ENCODE assay signal across 8 cellular contexts in the genomic region with DNA sequence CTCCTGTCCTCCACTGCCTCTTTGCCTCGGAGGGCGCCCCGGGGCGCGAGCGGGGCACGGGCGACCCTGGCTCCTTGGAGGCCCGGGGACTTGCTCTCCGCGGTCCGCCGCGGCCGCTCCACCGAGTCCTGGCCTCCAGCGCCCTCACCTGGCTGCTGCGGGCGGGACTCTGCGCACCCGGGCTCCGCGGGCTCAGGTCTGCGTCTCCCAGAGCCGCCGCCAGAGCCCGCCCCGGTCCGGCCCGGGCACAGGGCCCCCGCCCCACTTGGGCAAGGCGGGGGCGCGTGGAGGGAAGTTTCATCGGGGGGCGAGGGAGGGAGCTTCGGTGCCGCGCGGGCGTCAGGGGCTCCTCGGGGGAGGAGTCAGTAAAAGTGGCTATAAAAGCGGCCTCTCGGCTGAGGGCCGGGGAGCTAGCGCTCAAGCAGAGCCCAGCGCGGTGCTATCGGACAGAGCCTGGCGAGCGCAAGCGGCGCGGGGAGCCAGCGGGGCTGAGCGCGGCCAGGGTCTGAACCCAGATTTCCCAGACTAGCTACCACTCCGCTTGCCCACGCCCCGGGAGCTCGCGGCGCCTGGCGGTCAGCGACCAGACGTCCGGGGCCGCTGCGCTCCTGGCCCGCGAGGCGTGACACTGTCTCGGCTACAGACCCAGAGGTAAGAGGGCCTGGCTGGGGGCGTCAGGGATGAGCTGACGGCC. TPM values are rescaled to one million over a fixed set of nuclear protein-coding genes. Genes with fewer than 3 reads are reported as not detected.
DNase-seq lines count a peak whose midpoint lies in the region; ATAC-seq and TF ChIP-seq lines count a peak whose summit lies in the region.

A gene with protein sequence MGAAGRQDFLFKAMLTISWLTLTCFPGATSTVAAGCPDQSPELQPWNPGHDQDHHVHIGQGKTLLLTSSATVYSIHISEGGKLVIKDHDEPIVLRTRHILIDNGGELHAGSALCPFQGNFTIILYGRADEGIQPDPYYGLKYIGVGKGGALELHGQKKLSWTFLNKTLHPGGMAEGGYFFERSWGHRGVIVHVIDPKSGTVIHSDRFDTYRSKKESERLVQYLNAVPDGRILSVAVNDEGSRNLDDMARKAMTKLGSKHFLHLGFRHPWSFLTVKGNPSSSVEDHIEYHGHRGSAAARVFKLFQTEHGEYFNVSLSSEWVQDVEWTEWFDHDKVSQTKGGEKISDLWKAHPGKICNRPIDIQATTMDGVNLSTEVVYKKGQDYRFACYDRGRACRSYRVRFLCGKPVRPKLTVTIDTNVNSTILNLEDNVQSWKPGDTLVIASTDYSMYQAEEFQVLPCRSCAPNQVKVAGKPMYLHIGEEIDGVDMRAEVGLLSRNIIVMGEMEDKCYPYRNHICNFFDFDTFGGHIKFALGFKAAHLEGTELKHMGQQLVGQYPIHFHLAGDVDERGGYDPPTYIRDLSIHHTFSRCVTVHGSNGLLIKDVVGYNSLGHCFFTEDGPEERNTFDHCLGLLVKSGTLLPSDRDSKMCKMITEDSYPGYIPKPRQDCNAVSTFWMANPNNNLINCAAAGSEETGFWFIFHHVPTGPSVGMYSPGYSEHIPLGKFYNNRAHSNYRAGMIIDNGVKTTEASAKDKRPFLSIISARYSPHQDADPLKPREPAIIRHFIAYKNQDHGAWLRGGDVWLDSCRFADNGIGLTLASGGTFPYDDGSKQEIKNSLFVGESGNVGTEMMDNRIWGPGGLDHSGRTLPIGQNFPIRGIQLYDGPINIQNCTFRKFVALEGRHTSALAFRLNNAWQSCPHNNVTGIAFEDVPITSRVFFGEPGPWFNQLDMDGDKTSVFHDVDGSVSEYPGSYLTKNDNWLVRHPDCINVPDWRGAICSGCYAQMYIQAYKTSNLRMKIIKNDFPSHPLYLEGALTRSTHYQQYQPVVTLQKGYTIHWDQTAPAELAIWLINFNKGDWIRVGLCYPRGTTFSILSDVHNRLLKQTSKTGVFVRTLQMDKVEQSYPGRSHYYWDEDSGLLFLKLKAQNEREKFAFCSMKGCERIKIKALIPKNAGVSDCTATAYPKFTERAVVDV (N-terminal part only) (plus strand): TSS at position 407 of the 694 bp plus-strand sequence. CDS start 94,510 bp downstream, outside the sequence.

- no peaks in the 10 kb centered on the region for H3K36me3 ChIP-seq in lower lobe of right lung

- no peak within 1 kb of the TSS for H3K27ac ChIP-seq in lower lobe of right lung

- peak; percentile 68 for TF ChIP-seq CTCF in WI38 (IDR thresholded peaks at IDR 0.05; ENCODE audit: low read depth, low read length)
- TF ChIP-seq CTCF in lower lobe of right lung (IDR thresholded peaks at IDR 0.05) = peak; percentile 80

- DNase-seq in activated CD4-positive, alpha-beta T cell treated with anti-CD3 and anti-CD28 coated beads for 36 hours = peak; percentile 85
- DNase-seq in activated CD4-positive, alpha-beta T cell treated with anti-CD3 and anti-CD28 coated beads for 1 hour = no peak
- peak; percentile 45 for DNase-seq in NCI-H1694 treated with DMSO at 0.1 percent for 48 hours (lab: John Stamatoyannopoulos, UW)
- DNase-seq in effector memory CD8-positive, alpha-beta T cell = peak in 2 of 3 experiments; percentile 18 to 30
- DNase-seq in lower lobe of right lung = peak; percentile 80
- peak; percentile 48 to 69 for DNase-seq in stimulated activated CD4-positive, alpha-beta T cell treated with anti-CD3 and anti-CD28 coated beads, Interleukin-4, amount 100 ng/mL, for 48 hours (ENCODE audit: low read depth in 2 of 2)

- H3K4me1 Mint-ChIP-seq in activated CD4-positive, alpha-beta T cell treated with anti-CD3 and anti-CD28 coated beads for 36 hours = peaks cover 15% of the 10 kb centered on the region
- H3K4me1 Mint-ChIP-seq in effector memory CD8-positive, alpha-beta T cell (ENCODE audit: low read depth in 2 of 2) = peaks cover 0 to 6% of the 10 kb centered on the region in 2 donors

- POLR2A ChIA-PET in activated CD4-positive, alpha-beta T cell treated with anti-CD3 and anti-CD28 coated beads for 36 hours (lab: Charles Lee) = no interaction called here

- peaks cover 51% of the 10 kb centered on the region for H3K4me1 ChIP-seq in lower lobe of right lung

- peaks cover 48% of the 10 kb centered on the region for H3K27me3 Mint-ChIP-seq in activated CD4-positive, alpha-beta T cell treated with anti-CD3 and anti-CD28 coated beads for 36 hours
- H3K27me3 Mint-ChIP-seq in effector memory CD8-positive, alpha-beta T cell = peaks cover 47 to 72% of the 10 kb centered on the region in 2 donors

- H3K9me3 ChIP-seq in lower lobe of right lung = no peaks in the 10 kb centered on the region

- CTCF ChIA-PET in activated CD4-positive, alpha-beta T cell treated with anti-CD3 and anti-CD28 coated beads for 36 hours (lab: Charles Lee) = interaction anchor here (0.7 to 2.6 kb wide), 13 partner anchors 24 to 330 kb away, joined by 3 to 20 read pairs (median 3); no protein-coding TSS in a partner anchor

- intact Hi-C loops in activated CD4-positive, alpha-beta T cell treated with anti-CD3 and anti-CD28 coated beads for 36 hours (cut with DNase I, micrococcal nuclease) = loop anchor here (1.0 to 5.0 kb wide), 4 partner anchors 84 to 193 kb away; a partner anchor contains a TSS
- intact Hi-C loops in lower lobe of right lung (cut with DNase I) = loop anchor here (5.0 to 10.0 kb wide), 2 partner anchors 212 to 324 kb away; no protein-coding TSS in a partner anchor

- peak within 1 kb of the TSS; percentile 94 for H3K4me3 ChIP-seq in WI38 (ENCODE audit: low read depth, low read length)
- H3K4me3 ChIP-seq in lower lobe of right lung = peak within 1 kb of the TSS; percentile 58

- peak; percentile 86 for ATAC-seq in activated CD4-positive, alpha-beta T cell treated with anti-CD3 and anti-CD28 coated beads for 36 hours
- ATAC-seq in effector memory CD8-positive, alpha-beta T cell (replicated peaks) = peak; percentile 55
- ATAC-seq in lower lobe of right lung (peak; percentile 92), GM18867 (IDR thresholded peaks at IDR 0.05; ENCODE audit: unreplicated experiment) (no peak)

- peak within 1 kb of the TSS; percentile 29 for H3K4me3 Mint-ChIP-seq in activated CD4-positive, alpha-beta T cell treated with anti-CD3 and anti-CD28 coated beads for 36 hours
- H3K4me3 Mint-ChIP-seq in effector memory CD8-positive, alpha-beta T cell = peak within 1 kb of the TSS in 1 of 2 donors; percentile 47

- no peak within 1 kb of the TSS for H3K27ac Mint-ChIP-seq in activated CD4-positive, alpha-beta T cell treated with anti-CD3 and anti-CD28 coated beads for 36 hours
- no peak within 1 kb of the TSS for H3K27ac Mint-ChIP-seq in effector memory CD8-positive, alpha-beta T cell

- no peaks in the 10 kb centered on the region for H3K36me3 Mint-ChIP-seq in activated CD4-positive, alpha-beta T cell treated with anti-CD3 and anti-CD28 coated beads for 36 hours (ENCODE audit: low read depth)
- H3K36me3 Mint-ChIP-seq in effector memory CD8-positive, alpha-beta T cell (ENCODE audit: insufficient read depth) = peaks cover 3% of the 10 kb centered on the region

- H3K27me3 ChIP-seq in lower lobe of right lung (ENCODE audit: low read depth) = peaks cover 24% of the 10 kb centered on the region

- H3K9me3 Mint-ChIP-seq in activated CD4-positive, alpha-beta T cell treated with anti-CD3 and anti-CD28 coated beads for 36 hours (ENCODE audit: low read depth) = no peaks in the 10 kb centered on the region
- H3K9me3 Mint-ChIP-seq in effector memory CD8-positive, alpha-beta T cell = no peaks in the 10 kb centered on the region

RNA-seq across cellular contexts. Expression of the gene that starts here (rescaled TPM):
- under 1 TPM in 1 of 2 experiments, not detected in 1; 0.04 TPM for total RNA-seq in activated CD4-positive, alpha-beta T cell treated with anti-CD3 and anti-CD28 coated beads for 36 hours
- 7.3 TPM for total RNA-seq in lower lobe of right lung

Comparison
In these comparisons a context has a peak if more than half of its experiments do, and no peak if none do; other contexts are left out.
1. Peak in DNase-seq and ATAC-seq in activated CD4-positive, alpha-beta T cell treated with anti-CD3 and anti-CD28 coated beads for 36 hours; RNA of the gene not detected or under 1 TPM.